ENCODE assay signal across 1 cellular context in genomic region chr15:41494922-41495735, GRCh38.
A peak's percentile ranks its signal among the peaks of the same experiment; 100 is the strongest.
TF ChIP-seq lines count a peak whose summit lies in the region.

No MANE protein-coding gene starts in this region.

TF ChIP-seq in HepG2, 621 proteins besides CTCF, POLR2A, EP300 and RAD21 (continued from another document):
- TF ChIP-seq, protein P1, sequence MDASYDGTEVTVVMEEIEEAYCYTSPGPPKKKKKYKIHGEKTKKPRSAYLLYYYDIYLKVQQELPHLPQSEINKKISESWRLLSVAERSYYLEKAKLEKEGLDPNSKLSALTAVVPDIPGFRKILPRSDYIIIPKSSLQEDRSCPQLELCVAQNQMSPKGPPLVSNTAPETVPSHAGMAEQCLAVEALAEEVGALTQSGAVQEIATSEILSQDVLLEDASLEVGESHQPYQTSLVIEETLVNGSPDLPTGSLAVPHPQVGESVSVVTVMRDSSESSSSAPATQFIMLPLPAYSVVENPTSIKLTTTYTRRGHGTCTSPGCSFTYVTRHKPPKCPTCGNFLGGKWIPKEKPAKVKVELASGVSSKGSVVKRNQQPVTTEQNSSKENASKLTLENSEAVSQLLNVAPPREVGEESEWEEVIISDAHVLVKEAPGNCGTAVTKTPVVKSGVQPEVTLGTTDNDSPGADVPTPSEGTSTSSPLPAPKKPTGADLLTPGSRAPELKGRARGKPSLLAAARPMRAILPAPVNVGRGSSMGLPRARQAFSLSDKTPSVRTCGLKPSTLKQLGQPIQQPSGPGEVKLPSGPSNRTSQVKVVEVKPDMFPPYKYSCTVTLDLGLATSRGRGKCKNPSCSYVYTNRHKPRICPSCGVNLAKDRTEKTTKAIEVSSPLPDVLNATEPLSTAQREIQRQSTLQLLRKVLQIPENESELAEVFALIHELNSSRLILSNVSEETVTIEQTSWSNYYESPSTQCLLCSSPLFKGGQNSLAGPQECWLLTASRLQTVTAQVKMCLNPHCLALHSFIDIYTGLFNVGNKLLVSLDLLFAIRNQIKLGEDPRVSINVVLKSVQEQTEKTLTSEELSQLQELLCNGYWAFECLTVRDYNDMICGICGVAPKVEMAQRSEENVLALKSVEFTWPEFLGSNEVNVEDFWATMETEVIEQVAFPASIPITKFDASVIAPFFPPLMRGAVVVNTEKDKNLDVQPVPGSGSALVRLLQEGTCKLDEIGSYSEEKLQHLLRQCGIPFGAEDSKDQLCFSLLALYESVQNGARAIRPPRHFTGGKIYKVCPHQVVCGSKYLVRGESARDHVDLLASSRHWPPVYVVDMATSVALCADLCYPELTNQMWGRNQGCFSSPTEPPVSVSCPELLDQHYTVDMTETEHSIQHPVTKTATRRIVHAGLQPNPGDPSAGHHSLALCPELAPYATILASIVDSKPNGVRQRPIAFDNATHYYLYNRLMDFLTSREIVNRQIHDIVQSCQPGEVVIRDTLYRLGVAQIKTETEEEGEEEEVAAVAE (CRISPR knock-in tag; IDR thresholded peaks at IDR 0.05; ENCODE audit: borderline replicate concordance) = no peak
- TF ChIP-seq ZFX (CRISPR knock-in tag; IDR thresholded peaks at IDR 0.05; ENCODE audit: low read depth) (no peak), EED (CRISPR knock-in tag; IDR thresholded peaks at IDR 0.05) (0 out of 2 replicates have a peak, but pooled peaks have one; percentile 48), JUN (CRISPR knock-in tag; IDR thresholded peaks at IDR 0.05) (no peak), ZNF850 (CRISPR knock-in tag; conservative IDR thresholded peaks at IDR 0.05) (0 out of 2 replicates have a peak, but pooled peaks have one; percentile 14), ZNF232 (CRISPR knock-in tag; IDR thresholded peaks at IDR 0.05; ENCODE audit: borderline replicate concordance) (0 out of 2 replicates have a peak, but pooled peaks have one; percentile 30), ZNF749 (CRISPR knock-in tag; IDR thresholded peaks at IDR 0.05; ENCODE audit: borderline replicate concordance) (0 out of 2 replicates have a peak, but pooled peaks have one; percentile 14), ZNF256 (CRISPR knock-in tag; conservative IDR thresholded peaks at IDR 0.05) (0 out of 2 replicates have a peak, but pooled peaks have one; percentile 13), ZNF879 (CRISPR knock-in tag; IDR thresholded peaks at IDR 0.05) (peak; percentile 35; the same call in 1 of the 2 replicates), ZNF768 (CRISPR knock-in tag; IDR thresholded peaks at IDR 0.05) (0 out of 2 replicates have a peak, but pooled peaks have one; percentile 5), MEIS2 (CRISPR knock-in tag; IDR thresholded peaks at IDR 0.05) (peak; percentile 59; the same call in 1 of the 2 replicates), ZNF644 (CRISPR knock-in tag; IDR thresholded peaks at IDR 0.05; ENCODE audit: low read depth) (no peak), ARID2 (CRISPR knock-in tag; IDR thresholded peaks at IDR 0.05; ENCODE audit: borderline replicate concordance) (peak; percentile 15; the same call in 1 of the 2 replicates), KLF11 (CRISPR knock-in tag; IDR thresholded peaks at IDR 0.05) (0 out of 2 replicates have a peak, but pooled peaks have one; percentile 3), RFX3 (CRISPR knock-in tag; IDR thresholded peaks at IDR 0.05) (no peak), FOXM1 (CRISPR knock-in tag; IDR thresholded peaks at IDR 0.05) (no peak), AGO1 (IDR thresholded peaks at IDR 0.05; ENCODE audit: low read depth, low read length, poor library complexity, severe bottlenecking) (peak; percentile 28), ZNF33B (CRISPR knock-in tag; IDR thresholded peaks at IDR 0.05) (0 out of 2 replicates have a peak, but pooled peaks have one; percentile 17), TGIF2 (CRISPR knock-in tag; IDR thresholded peaks at IDR 0.05) (0 out of 2 replicates have a peak, but pooled peaks have one; percentile 36), SCMH1 (CRISPR knock-in tag; IDR thresholded peaks at IDR 0.05; ENCODE audit: borderline replicate concordance) (no peak), ZNF546 (CRISPR knock-in tag; conservative IDR thresholded peaks at IDR 0.05) (peak; percentile 23; the same call in 1 of the 2 replicates), ELF4 (CRISPR knock-in tag; IDR thresholded peaks at IDR 0.05; ENCODE audit: borderline replicate concordance) (peak; percentile 58; the same call in 1 of the 2 replicates)
- TF ChIP-seq, protein P2, sequence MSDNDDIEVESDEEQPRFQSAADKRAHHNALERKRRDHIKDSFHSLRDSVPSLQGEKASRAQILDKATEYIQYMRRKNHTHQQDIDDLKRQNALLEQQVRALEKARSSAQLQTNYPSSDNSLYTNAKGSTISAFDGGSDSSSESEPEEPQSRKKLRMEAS (IDR thresholded peaks at IDR 0.05) = peak; percentile 1; the same call in 1 of the 2 replicates
- TF ChIP-seq, protein P3, sequence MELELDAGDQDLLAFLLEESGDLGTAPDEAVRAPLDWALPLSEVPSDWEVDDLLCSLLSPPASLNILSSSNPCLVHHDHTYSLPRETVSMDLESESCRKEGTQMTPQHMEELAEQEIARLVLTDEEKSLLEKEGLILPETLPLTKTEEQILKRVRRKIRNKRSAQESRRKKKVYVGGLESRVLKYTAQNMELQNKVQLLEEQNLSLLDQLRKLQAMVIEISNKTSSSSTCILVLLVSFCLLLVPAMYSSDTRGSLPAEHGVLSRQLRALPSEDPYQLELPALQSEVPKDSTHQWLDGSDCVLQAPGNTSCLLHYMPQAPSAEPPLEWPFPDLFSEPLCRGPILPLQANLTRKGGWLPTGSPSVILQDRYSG (CRISPR knock-in tag; IDR thresholded peaks at IDR 0.05) = 0 out of 2 replicates have a peak, but pooled peaks have one; percentile 16
- TF ChIP-seq, protein P4, sequence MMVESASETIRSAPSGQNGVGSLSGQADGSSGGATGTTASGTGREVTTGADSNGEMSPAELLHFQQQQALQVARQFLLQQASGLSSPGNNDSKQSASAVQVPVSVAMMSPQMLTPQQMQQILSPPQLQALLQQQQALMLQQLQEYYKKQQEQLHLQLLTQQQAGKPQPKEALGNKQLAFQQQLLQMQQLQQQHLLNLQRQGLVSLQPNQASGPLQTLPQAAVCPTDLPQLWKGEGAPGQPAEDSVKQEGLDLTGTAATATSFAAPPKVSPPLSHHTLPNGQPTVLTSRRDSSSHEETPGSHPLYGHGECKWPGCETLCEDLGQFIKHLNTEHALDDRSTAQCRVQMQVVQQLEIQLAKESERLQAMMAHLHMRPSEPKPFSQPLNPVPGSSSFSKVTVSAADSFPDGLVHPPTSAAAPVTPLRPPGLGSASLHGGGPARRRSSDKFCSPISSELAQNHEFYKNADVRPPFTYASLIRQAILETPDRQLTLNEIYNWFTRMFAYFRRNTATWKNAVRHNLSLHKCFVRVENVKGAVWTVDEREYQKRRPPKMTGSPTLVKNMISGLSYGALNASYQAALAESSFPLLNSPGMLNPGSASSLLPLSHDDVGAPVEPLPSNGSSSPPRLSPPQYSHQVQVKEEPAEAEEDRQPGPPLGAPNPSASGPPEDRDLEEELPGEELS (CRISPR knock-in tag; IDR thresholded peaks at IDR 0.05) = no peak
TF ChIP-seq in HepG2: peak in this region for 44.
